35 cellular contexts compared by ENCODE assay signal in genomic region chr3:51510996-51511395, GRCh38.
"Had no signal": no experiment of that assay in that cellular context is flagged by ENCODE, and none has a peak within 500 bp of the region (broad histone marks: within the 10 kb centered on the region; RNA-seq: fewer than 3 reads in every experiment).

No MANE protein-coding gene starts in this region.

- H3K27ac Mint-ChIP-seq: activated CD4-positive, alpha-beta memory T cell treated with anti-CD3 and anti-CD28 coated beads for 36 hours; activated CD4-positive, alpha-beta T cell treated with anti-CD3 and anti-CD28 coated beads for 36 hours; activated CD4-positive, alpha-beta T cell treated with anti-CD3 and anti-CD28 coated beads, Interleukin-2, amount 10 ng/mL, durations not matched to agents 24 days and 14 days; activated CD8-positive, alpha-beta memory T cell treated with anti-CD3 and anti-CD28 coated beads, Interleukin-2, amount 10 ng/mL, durations not matched to agents 7 days and 5 days; activated CD8-positive, alpha-beta T cell treated with anti-CD3 and anti-CD28 coated beads, Interleukin-2, amount 10 ng/mL, durations not matched to agents 7 days and 5 days; activated naive CD4-positive, alpha-beta T cell treated with anti-CD3 and anti-CD28 coated beads for 36 hours; activated naive CD4-positive, alpha-beta T cell treated with anti-CD3 and anti-CD28 coated beads, Interleukin-2, amount 50 U/mL, for 24 hours; activated naive CD8-positive, alpha-beta T cell treated with anti-CD3 and anti-CD28 coated beads for 36 hours; activated naive CD8-positive, alpha-beta T cell treated with anti-CD3 and anti-CD28 coated beads, Interleukin-2, amount 50 U/mL, for 24 hours; T-helper 17 cell; T-helper 2 cell treated with Interferon-gamma antibody and Interleukin-4, amounts not matched to agents 5 μg/mL and 100 μg/mL, for 36 hours had no signal

- FAIRE-seq: endometrium, endothelial cell of umbilical vein had no signal

- H3K9me3 ChIP-seq: adrenal gland, body of pancreas, colonic mucosa, esophagus muscularis mucosa, gastroesophageal sphincter, heart right ventricle had no signal

- H3K36me3 Mint-ChIP-seq: activated CD4-positive, alpha-beta memory T cell treated with anti-CD3 and anti-CD28 coated beads for 36 hours; activated CD8-positive, alpha-beta memory T cell treated with anti-CD3 and anti-CD28 coated beads, Interleukin-2, amount 10 ng/mL, durations not matched to agents 7 days and 5 days; activated naive CD4-positive, alpha-beta T cell treated with anti-CD3 and anti-CD28 coated beads, Interleukin-2, amount 50 U/mL, for 24 hours; activated naive CD8-positive, alpha-beta T cell treated with anti-CD3 and anti-CD28 coated beads for 36 hours had no signal

- H3K4me1 Mint-ChIP-seq: activated T-helper 17 cell treated with anti-CD3 and anti-CD28 coated beads, Interleukin-2, amount 50 U/mL, for 72 hours had no signal

- H3K36me3 ChIP-seq: adrenal gland, colonic mucosa, esophagus muscularis mucosa, gastroesophageal sphincter, heart right ventricle had no signal

- H3K27me3 Mint-ChIP-seq: activated CD4-positive, alpha-beta memory T cell treated with anti-CD3 and anti-CD28 coated beads for 36 hours; activated CD4-positive, alpha-beta T cell treated with anti-CD3 and anti-CD28 coated beads for 36 hours; activated CD4-positive, alpha-beta T cell treated with anti-CD3 and anti-CD28 coated beads, Interleukin-2, amount 10 ng/mL, durations not matched to agents 24 days and 14 days; activated CD8-positive, alpha-beta memory T cell treated with anti-CD3 and anti-CD28 coated beads, Interleukin-2, amount 10 ng/mL, durations not matched to agents 7 days and 5 days; activated naive CD4-positive, alpha-beta T cell treated with anti-CD3 and anti-CD28 coated beads, Interleukin-2, amount 50 U/mL, for 24 hours; activated naive CD8-positive, alpha-beta T cell treated with anti-CD3 and anti-CD28 coated beads for 36 hours; activated naive CD8-positive, alpha-beta T cell treated with anti-CD3 and anti-CD28 coated beads, Interleukin-2, amount 50 U/mL, for 24 hours; activated T-helper 17 cell treated with anti-CD3 and anti-CD28 coated beads, Interleukin-2, amount 50 U/mL, for 72 hours; T-helper 17 cell had no signal

- H3K4me3 ChIP-seq: adrenal gland, body of pancreas, colonic mucosa, esophagus muscularis mucosa, gastroesophageal sphincter, heart right ventricle, hepatocyte had no signal

- H3K4me2 ChIP-seq: hepatocyte had no signal

- H3K4me3 Mint-ChIP-seq: activated CD4-positive, alpha-beta memory T cell treated with anti-CD3 and anti-CD28 coated beads for 36 hours; activated CD4-positive, alpha-beta T cell treated with anti-CD3 and anti-CD28 coated beads for 36 hours; activated CD4-positive, alpha-beta T cell treated with anti-CD3 and anti-CD28 coated beads, Interleukin-2, amount 10 ng/mL, durations not matched to agents 24 days and 14 days; activated CD8-positive, alpha-beta memory T cell treated with anti-CD3 and anti-CD28 coated beads, Interleukin-2, amount 10 ng/mL, durations not matched to agents 7 days and 5 days; activated CD8-positive, alpha-beta T cell treated with anti-CD3 and anti-CD28 coated beads, Interleukin-2, amount 10 ng/mL, durations not matched to agents 7 days and 5 days; activated naive CD4-positive, alpha-beta T cell treated with anti-CD3 and anti-CD28 coated beads for 36 hours; activated naive CD4-positive, alpha-beta T cell treated with anti-CD3 and anti-CD28 coated beads, Interleukin-2, amount 50 U/mL, for 24 hours; activated naive CD8-positive, alpha-beta T cell treated with anti-CD3 and anti-CD28 coated beads for 36 hours; activated naive CD8-positive, alpha-beta T cell treated with anti-CD3 and anti-CD28 coated beads, Interleukin-2, amount 50 U/mL, for 24 hours; activated T-helper 17 cell treated with anti-CD3 and anti-CD28 coated beads, Interleukin-2, amount 50 U/mL, for 72 hours; T-helper 17 cell; T-helper 2 cell treated with Interferon-gamma antibody and Interleukin-4, amounts not matched to agents 5 μg/mL and 100 μg/mL, for 36 hours had no signal

- H3K9me3 Mint-ChIP-seq: activated CD4-positive, alpha-beta memory T cell treated with anti-CD3 and anti-CD28 coated beads for 36 hours; activated CD4-positive, alpha-beta T cell treated with anti-CD3 and anti-CD28 coated beads, Interleukin-2, amount 10 ng/mL, durations not matched to agents 24 days and 14 days; activated naive CD4-positive, alpha-beta T cell treated with anti-CD3 and anti-CD28 coated beads for 36 hours; activated naive CD4-positive, alpha-beta T cell treated with anti-CD3 and anti-CD28 coated beads, Interleukin-2, amount 50 U/mL, for 24 hours; activated naive CD8-positive, alpha-beta T cell treated with anti-CD3 and anti-CD28 coated beads for 36 hours; activated naive CD8-positive, alpha-beta T cell treated with anti-CD3 and anti-CD28 coated beads, Interleukin-2, amount 50 U/mL, for 24 hours; activated T-helper 17 cell treated with anti-CD3 and anti-CD28 coated beads, Interleukin-2, amount 50 U/mL, for 72 hours; T-helper 2 cell treated with Interferon-gamma antibody and Interleukin-4, amounts not matched to agents 5 μg/mL and 100 μg/mL, for 36 hours had no signal

- H3K79me2 ChIP-seq: hepatocyte had no signal

- H2AFZ ChIP-seq: hepatocyte had no signal

- H3K27ac ChIP-seq: adrenal gland, body of pancreas, colonic mucosa, esophagus muscularis mucosa, gastroesophageal sphincter, heart right ventricle, hepatocyte had no signal

- ATAC-seq: activated CD4-positive, alpha-beta T cell treated with anti-CD3 and anti-CD28 coated beads for 36 hours; activated CD8-positive, alpha-beta memory T cell treated with anti-CD3 and anti-CD28 coated beads, Interleukin-2, amount 10 ng/mL, durations not matched to agents 7 days and 5 days; activated CD8-positive, alpha-beta T cell treated with anti-CD3 and anti-CD28 coated beads, Interleukin-2, amount 10 ng/mL, durations not matched to agents 7 days and 5 days; activated naive CD8-positive, alpha-beta T cell treated with anti-CD3 and anti-CD28 coated beads, Interleukin-2, amount 50 U/mL, for 24 hours; activated T-helper 17 cell treated with anti-CD3 and anti-CD28 coated beads, Interleukin-2, amount 50 U/mL, for 72 hours; body of pancreas; gastroesophageal sphincter; heart right ventricle; T-helper 17 cell had no signal

- H3K4me1 ChIP-seq: adrenal gland, body of pancreas, colonic mucosa, esophagus muscularis mucosa, gastroesophageal sphincter, heart right ventricle had no signal

- H3K27me3 ChIP-seq: adrenal gland, body of pancreas, colonic mucosa, esophagus muscularis mucosa, gastroesophageal sphincter, hepatocyte had no signal

- DNase-seq: activated CD4-positive, alpha-beta memory T cell treated with anti-CD3 and anti-CD28 coated beads for 36 hours; activated CD4-positive, alpha-beta T cell treated with anti-CD3 and anti-CD28 coated beads for 36 hours; activated CD4-positive, alpha-beta T cell treated with anti-CD3 and anti-CD28 coated beads, Interleukin-2, amount 10 ng/mL, durations not matched to agents 24 days and 14 days; activated CD4-positive, CD25-positive, alpha-beta regulatory T cell; activated CD4-positive, CD25-positive, alpha-beta regulatory T cell treated with anti-CD3 and anti-CD28 coated beads, Interleukin-2, amount 50 U/mL, for 72 hours; activated CD8-positive, alpha-beta memory T cell treated with anti-CD3 and anti-CD28 coated beads, Interleukin-2, amount 10 ng/mL, durations not matched to agents 7 days and 5 days; activated CD8-positive, alpha-beta memory T cell treated with anti-CD3 and anti-CD28 coated beads, Interleukin-2, amount 50 U/mL, for 4 hours; activated CD8-positive, alpha-beta T cell treated with anti-CD3 and anti-CD28 coated beads, Interleukin-2, amount 10 ng/mL, durations not matched to agents 7 days and 5 days; activated effector memory CD4-positive, alpha-beta T cell treated with anti-CD3 and anti-CD28 coated beads, Interleukin-2, amount 50 U/mL, for 16 hours; activated naive CD4-positive, alpha-beta T cell treated with anti-CD3 and anti-CD28 coated beads for 36 hours; activated naive CD8-positive, alpha-beta T cell treated with anti-CD3 and anti-CD28 coated beads for 36 hours; activated naive CD8-positive, alpha-beta T cell treated with anti-CD3 and anti-CD28 coated beads, Interleukin-2, amount 50 U/mL, for 24 hours; activated T-cell treated with anti-CD3 and anti-CD28 coated beads, Interleukin-2, amount 50 U/mL, for 1 hour; adrenal gland; amygdala; aorta; body of pancreas; caudate nucleus; cerebellar nuclear complex; colonic mucosa; effector CD8-positive, alpha-beta T cell; erythroblast; foreskin melanocyte; heart right ventricle; T-helper 1 cell; T-helper 17 cell; T1000 had no signal
